1 cellular context compared by ENCODE assay signal in genomic region chr18:58855521-58855920, GRCh38. TPM values are rescaled to one million over a fixed set of nuclear protein-coding genes. Genes with fewer than 3 reads are reported as not detected.
"Had no signal": no experiment of that assay in that cellular context is flagged by ENCODE, and none has a peak within 500 bp of the region (broad histone marks: within the 10 kb centered on the region; RNA-seq: fewer than 3 reads in every experiment).

No MANE protein-coding gene starts in this region.

RNA-seq across cellular contexts. Expression of gene ZNF532, which starts 9.2 kb away (rescaled TPM):
- polyA plus RNA-seq: K562 had no signal
